In the genomic region with DNA sequence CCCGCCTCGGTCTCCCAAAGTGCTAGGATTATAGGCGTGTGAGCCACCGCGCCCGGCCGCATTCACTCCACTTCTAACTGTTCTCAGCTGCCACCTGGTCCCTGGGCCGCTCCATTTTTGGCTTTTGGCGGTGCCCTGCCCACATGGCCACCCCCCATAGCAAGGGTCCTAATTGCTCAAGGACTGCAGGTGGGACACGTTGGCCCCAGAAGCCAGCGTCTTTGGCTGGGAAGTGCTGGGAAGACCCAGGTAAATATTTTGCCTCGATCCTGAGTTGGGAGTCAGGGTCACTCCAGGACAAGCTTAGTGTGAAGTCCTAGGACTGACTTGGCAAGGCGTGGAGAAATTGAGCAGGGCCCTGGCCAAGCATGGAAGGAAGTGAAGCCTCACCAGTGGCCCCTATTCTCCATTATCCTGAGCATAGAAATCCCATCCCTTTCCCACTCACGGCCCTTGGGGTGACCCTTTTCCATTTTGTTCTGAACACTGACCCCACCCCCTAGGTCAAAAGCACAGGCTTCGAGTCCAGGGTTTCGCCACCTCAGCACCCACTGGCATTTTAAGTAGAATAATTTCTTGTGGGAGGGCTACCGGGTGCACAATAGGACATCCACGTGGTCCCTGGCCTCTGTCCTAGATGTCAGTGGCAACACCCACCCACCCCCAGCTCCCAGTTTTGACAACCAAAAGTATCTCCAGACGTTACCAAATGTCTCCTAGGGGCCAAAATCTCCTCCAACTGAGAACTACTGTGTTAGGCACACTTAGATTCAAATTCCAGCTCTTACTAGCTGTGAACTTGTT, we compare ENCODE assay signal across 8 cellular contexts. TPM values are rescaled to one million over a fixed set of nuclear protein-coding genes. Genes with fewer than 3 reads are reported as not detected.
DNase-seq lines count a peak whose midpoint lies in the region; ATAC-seq, FAIRE-seq and TF ChIP-seq lines count a peak whose summit lies in the region.
"Had no signal": no experiment of that assay in that cellular context is flagged by ENCODE, and none has a peak within 500 bp of the region (broad histone marks: within the 10 kb centered on the region; RNA-seq: fewer than 3 reads in every experiment).

No MANE protein-coding gene starts in this region.

- H3K4me1 ChIP-seq in Caco-2 = peaks cover 13% of the 10 kb centered on the region

- peaks cover 17% of the 10 kb centered on the region for H3K4me1 Mint-ChIP-seq in Caco-2 (ENCODE audit: low read depth, unreplicated experiment)
- H3K4me1 Mint-ChIP-seq in natural killer cell treated with Interleukin-12 subunit alpha and Interleukin-12 subunit beta and Interleukin-15 and Interleukin-18, amount 100 ng/mL, for 72 hours (ENCODE audit: low read depth in 2 of 2) = peaks cover 33 to 35% of the 10 kb centered on the region in 2 donors

- BruUV-seq in Caco-2 (replicated peaks; lab: Mats Ljungman, UMichigan) = no TSS peak

- no peaks in the 10 kb centered on the region for H3K27me3 ChIP-seq in Caco-2 (replicated peaks; ENCODE audit: control insufficient read depth, insufficient read depth, low read length)

- peak overlapping the region; percentile 99 for H3K27ac Mint-ChIP-seq in Caco-2 (ENCODE audit: unreplicated experiment)
- peak overlapping the region; percentile 81 to 100 for H3K27ac Mint-ChIP-seq in activated naive CD4-positive, alpha-beta T cell treated with anti-CD3 and anti-CD28 coated beads, Interleukin-2, amount 50 U/mL, for 72 hours
- peak overlapping the region; percentile 100 for H3K27ac Mint-ChIP-seq in natural killer cell treated with Interleukin-12 subunit alpha and Interleukin-12 subunit beta and Interleukin-15 and Interleukin-18, amount 100 ng/mL, for 72 hours

- CTCF ChIA-PET in Caco-2 (lab: Charles Lee) = interaction anchor here (0.7 kb wide), 1 partner anchor 51 kb away, joined by 6 read pairs; no protein-coding TSS in a partner anchor

- intact Hi-C loops in Caco-2 (cut with micrococcal nuclease; ENCODE audit: unreplicated experiment) = loop anchor here (10.0 kb wide), 1 partner anchor 146 kb away; no protein-coding TSS in a partner anchor

- peaks cover 45% of the 10 kb centered on the region for H3K36me3 Mint-ChIP-seq in Caco-2 (ENCODE audit: insufficient read depth, unreplicated experiment)
- peaks cover 0 to 7% of the 10 kb centered on the region in 2 donors for H3K36me3 Mint-ChIP-seq in activated naive CD4-positive, alpha-beta T cell treated with anti-CD3 and anti-CD28 coated beads, Interleukin-2, amount 50 U/mL, for 72 hours
- no peaks in the 10 kb centered on the region for H3K36me3 Mint-ChIP-seq in natural killer cell treated with Interleukin-12 subunit alpha and Interleukin-12 subunit beta and Interleukin-15 and Interleukin-18, amount 100 ng/mL, for 72 hours

- POLR2A ChIA-PET in Caco-2 (lab: Charles Lee) = interaction anchor here (0.5 to 0.6 kb wide), 3 partner anchors 10 to 234 kb away, joined by 3 to 4 read pairs (median 3); no protein-coding TSS in a partner anchor

- ATAC-seq in activated naive CD4-positive, alpha-beta T cell treated with anti-CD3 and anti-CD28 coated beads, Interleukin-2, amount 50 U/mL, for 72 hours = no peak
- no peak for ATAC-seq in natural killer cell treated with Interleukin-12 subunit alpha and Interleukin-12 subunit beta and Interleukin-15 and Interleukin-18, amount 100 ng/mL, for 72 hours
- no peak for ATAC-seq in GM19463 (IDR thresholded peaks at IDR 0.05; ENCODE audit: unreplicated experiment)

- no peaks in the 10 kb centered on the region for H3K36me3 ChIP-seq in Caco-2 (ENCODE audit: control insufficient read depth, insufficient read depth, low read length)

- TF ChIP-seq CTCF in Caco-2 (IDR thresholded peaks at IDR 0.05; ENCODE audit: insufficient read depth in 1 of 2, low read depth in 1 of 2, low read length in 1 of 2, severe bottlenecking in 1 of 2, unreplicated experiment in 1 of 2) = no peak

- no peak overlapping the region for H3K4me3 ChIP-seq in Caco-2 (ENCODE audit: low read depth, low read length)

- H3K4me3 Mint-ChIP-seq in Caco-2 (ENCODE audit: unreplicated experiment) = peak overlapping the region; percentile 85
- peak overlapping the region; percentile 97 for H3K4me3 Mint-ChIP-seq in natural killer cell treated with Interleukin-12 subunit alpha and Interleukin-12 subunit beta and Interleukin-15 and Interleukin-18, amount 100 ng/mL, for 72 hours

- DNase-seq in Caco-2 (no peak), NCI-H2081 treated with DMSO at 0.1 percent for 48 hours (lab: John Stamatoyannopoulos, UW) (no peak), H54 (ENCODE audit: insufficient read length, low spot score) (no peak)
- DNase-seq in activated naive CD4-positive, alpha-beta T cell treated with anti-CD3 and anti-CD28 coated beads, Interleukin-2, amount 50 U/mL, for 72 hours (ENCODE audit: low spot score in 2 of 2) = no peak
- DNase-seq in natural killer cell treated with Interleukin-12 subunit alpha and Interleukin-12 subunit beta and Interleukin-15 and Interleukin-18, amount 100 ng/mL, for 72 hours (ENCODE audit: low spot score) = peak; percentile 58
- DNase-seq: GDM1, NCI-H345 had no signal

- H3K9me3 ChIP-seq in Caco-2 = no peaks in the 10 kb centered on the region

- FAIRE-seq in H54 (lab: Jason Lieb, UNC) = no peak

- TF ChIP-seq POLR2A in H54 (IDR thresholded peaks at IDR 0.05; ENCODE audit: low read depth, low read length) = no peak

- no peaks in the 10 kb centered on the region for H3K9me3 Mint-ChIP-seq in Caco-2 (ENCODE audit: unreplicated experiment)
- H3K9me3 Mint-ChIP-seq in activated naive CD4-positive, alpha-beta T cell treated with anti-CD3 and anti-CD28 coated beads, Interleukin-2, amount 50 U/mL, for 72 hours = no peaks in the 10 kb centered on the region
- no peaks in the 10 kb centered on the region for H3K9me3 Mint-ChIP-seq in natural killer cell treated with Interleukin-12 subunit alpha and Interleukin-12 subunit beta and Interleukin-15 and Interleukin-18, amount 100 ng/mL, for 72 hours

- no peaks in the 10 kb centered on the region for H3K27me3 Mint-ChIP-seq in Caco-2 (ENCODE audit: insufficient read depth, unreplicated experiment)
- H3K27me3 Mint-ChIP-seq in natural killer cell treated with Interleukin-12 subunit alpha and Interleukin-12 subunit beta and Interleukin-15 and Interleukin-18, amount 100 ng/mL, for 72 hours = no peaks in the 10 kb centered on the region

RNA-seq across cellular contexts. Expression of a gene that starts 5.9 kb away (rescaled TPM):
- total RNA-seq in Caco-2 (2022) = 24.8 and 26.6 TPM in 2 replicates
- 10 to 100 TPM; 11.4 to 13.4 TPM for total RNA-seq in activated naive CD4-positive, alpha-beta T cell treated with anti-CD3 and anti-CD28 coated beads, Interleukin-2, amount 50 U/mL, for 72 hours
- 10 to 100 TPM; 17.9 to 30.9 TPM for total RNA-seq in natural killer cell treated with Interleukin-12 subunit alpha and Interleukin-12 subunit beta and Interleukin-15 and Interleukin-18, amount 100 ng/mL, for 72 hours

RNA-seq across cellular contexts. Expression of a gene that starts 8.4 kb away (rescaled TPM):
- 10.1 and 12.0 TPM in 2 replicates for total RNA-seq in Caco-2 (2022)
- under 1 TPM; 0.10 to 0.25 TPM for total RNA-seq in activated naive CD4-positive, alpha-beta T cell treated with anti-CD3 and anti-CD28 coated beads, Interleukin-2, amount 50 U/mL, for 72 hours
- total RNA-seq in natural killer cell treated with Interleukin-12 subunit alpha and Interleukin-12 subunit beta and Interleukin-15 and Interleukin-18, amount 100 ng/mL, for 72 hours = under 1 TPM; 0.17 to 0.78 TPM

RNA-seq across cellular contexts. Expression of a gene that starts 24.1 kb away (rescaled TPM):
- 59.9 and 63.8 TPM in 2 replicates for total RNA-seq in Caco-2 (2022)
- total RNA-seq in activated naive CD4-positive, alpha-beta T cell treated with anti-CD3 and anti-CD28 coated beads, Interleukin-2, amount 50 U/mL, for 72 hours = under 1 TPM in 1 of 2 donors, not detected in 1; 0.36 TPM
- under 1 TPM in 1 of 2 donors, not detected in 1; 0.24 TPM for total RNA-seq in natural killer cell treated with Interleukin-12 subunit alpha and Interleukin-12 subunit beta and Interleukin-15 and Interleukin-18, amount 100 ng/mL, for 72 hours

RNA-seq across cellular contexts. Expression of a gene that starts 33.9 kb away (rescaled TPM):
- 398 and 430 TPM in 2 replicates for total RNA-seq in Caco-2 (2022)
- 100 to 1,000 TPM; 414 to 433 TPM for total RNA-seq in activated naive CD4-positive, alpha-beta T cell treated with anti-CD3 and anti-CD28 coated beads, Interleukin-2, amount 50 U/mL, for 72 hours
- total RNA-seq in natural killer cell treated with Interleukin-12 subunit alpha and Interleukin-12 subunit beta and Interleukin-15 and Interleukin-18, amount 100 ng/mL, for 72 hours = 100 to 1,000 TPM; 348 to 422 TPM

RNA-seq across cellular contexts. Expression of a gene that starts 43.3 kb away (rescaled TPM):
- 36.3 and 38.4 TPM in 2 replicates for total RNA-seq in Caco-2 (2022)
- under 1 TPM in 1 of 2 donors, not detected in 1; 0.41 TPM for total RNA-seq in activated naive CD4-positive, alpha-beta T cell treated with anti-CD3 and anti-CD28 coated beads, Interleukin-2, amount 50 U/mL, for 72 hours
- total RNA-seq in natural killer cell treated with Interleukin-12 subunit alpha and Interleukin-12 subunit beta and Interleukin-15 and Interleukin-18, amount 100 ng/mL, for 72 hours = not detected

Comparison
In these comparisons a context has a peak if more than half of its experiments do, and no peak if none do; other contexts are left out.
1. RNA of a gene that starts 24.1 kb away (total RNA-seq): 59.9 to 63.8 TPM in Caco-2; 0.36 TPM in activated naive CD4-positive, alpha-beta T cell treated with anti-CD3 and anti-CD28 coated beads, Interleukin-2, amount 50 U/mL, for 72 hours and 0.24 TPM in natural killer cell treated with Interleukin-12 subunit alpha and Interleukin-12 subunit beta and Interleukin-15 and Interleukin-18, amount 100 ng/mL, for 72 hours; every median in the first group is over 10 times any median in the second.
2. Peak in every context shown above with its lines, with median percentiles within 50 percentile points of each other: H3K27ac Mint-ChIP-seq.